Comparison of ENCODE assay signal across 28 cellular contexts in genomic region chr4:121428721-121429120, GRCh38. TPM values are rescaled to one million over a fixed set of nuclear protein-coding genes. Genes with fewer than 3 reads are reported as not detected.
A peak's percentile ranks its signal among the peaks of the same experiment; 100 is the strongest.
DNase-seq lines count a peak whose midpoint lies in the region; ATAC-seq and TF ChIP-seq lines count a peak whose summit lies in the region.
"Had no signal": no experiment of that assay in that cellular context is flagged by ENCODE, and none has a peak within 500 bp of the region (broad histone marks: within the 10 kb centered on the region; RNA-seq: fewer than 3 reads in every experiment).

No MANE protein-coding gene starts in this region.

- H3K36me3 ChIP-seq in mesenchymal stem cell (ENCODE audit: control insufficient read depth in 1 of 2, insufficient read depth in 2 of 2, low read depth in 1 of 2, low read length in 2 of 2) (no peaks in the 10 kb centered on the region), WERI-Rb-1 (no peaks in the 10 kb centered on the region)
- H3K36me3 ChIP-seq: heart left ventricle, vagina had no signal

- H3K4me2 ChIP-seq in mesenchymal stem cell (ENCODE audit: low read length, poor library complexity, severe bottlenecking) = no peak overlapping the region

- no peak for TF ChIP-seq CTCF in epithelial cell of esophagus (IDR thresholded peaks at IDR 0.05; ENCODE audit: insufficient read depth, low read depth, low read length, missing control alignments)
- TF ChIP-seq CTCF in WERI-Rb-1 (IDR thresholded peaks at IDR 0.05; ENCODE audit: low read depth, low read length) = no peak

- no peaks in the 10 kb centered on the region for H3K27me3 ChIP-seq in mesenchymal stem cell (ENCODE audit: control insufficient read depth in 1 of 2, insufficient read depth in 1 of 2, low read length in 2 of 2)
- H3K27me3 ChIP-seq in WERI-Rb-1 (ENCODE audit: insufficient read depth, low read depth, severe bottlenecking) = no peaks in the 10 kb centered on the region
- H3K27me3 ChIP-seq: heart left ventricle, vagina had no signal

- H3K27ac ChIP-seq in mesenchymal stem cell (ENCODE audit: low read length, poor library complexity, severe bottlenecking) (peak overlapping the region; percentile 16), WERI-Rb-1 (no peak overlapping the region)
- H3K27ac ChIP-seq: heart left ventricle, parathyroid adenoma, skin epidermis, vagina had no signal

- WGBS in mesenchymal stem cell = 14% methylated on average over 2 of the region's 2 CpGs

- no peak for ATAC-seq in GM18861 (IDR thresholded peaks at IDR 0.05; ENCODE audit: unreplicated experiment)
- ATAC-seq: GM12878, heart left ventricle, HepG2, T-cell had no signal

- no peaks in the 10 kb centered on the region for H3K4me1 ChIP-seq in mesenchymal stem cell (ENCODE audit: control insufficient read depth, insufficient read depth, low read depth, low read length)
- H3K4me1 ChIP-seq: heart left ventricle, parathyroid adenoma, vagina had no signal

- no peaks in the 10 kb centered on the region for H3K79me1 ChIP-seq in mesenchymal stem cell (replicated peaks; ENCODE audit: low read length, poor library complexity, severe bottlenecking)

- H2AK5ac ChIP-seq in mesenchymal stem cell (ENCODE audit: low read length, severe bottlenecking) = no peak overlapping the region

- H3K9ac ChIP-seq in mesenchymal stem cell (ENCODE audit: low read length) = peak overlapping the region; percentile 33
- H3K9ac ChIP-seq: parathyroid adenoma had no signal

- no peak overlapping the region for H3K4me3 ChIP-seq in epithelial cell of esophagus (ENCODE audit: low read length)
- no peak overlapping the region for H3K4me3 ChIP-seq in mesenchymal stem cell (ENCODE audit: insufficient read depth in 1 of 2, low read depth in 1 of 2, low read length in 2 of 2)
- no peak overlapping the region for H3K4me3 ChIP-seq in WERI-Rb-1 (ENCODE audit: low read depth, low read length)
- H3K4me3 ChIP-seq: GM12878, heart left ventricle, lung, skin epidermis, vagina had no signal

- H2BK5ac ChIP-seq in mesenchymal stem cell (ENCODE audit: low read depth, low read length, poor library complexity, severe bottlenecking) = no peak overlapping the region

- no peak overlapping the region for H3K18ac ChIP-seq in mesenchymal stem cell (ENCODE audit: low read depth in 1 of 2, low read length in 2 of 2)

- H2AFZ ChIP-seq in mesenchymal stem cell (ENCODE audit: low read depth, low read length) = no peak overlapping the region
- H2AFZ ChIP-seq: parathyroid adenoma had no signal

- no peak overlapping the region for H2BK15ac ChIP-seq in mesenchymal stem cell (ENCODE audit: low read depth, poor library complexity, severe bottlenecking)

- no peak overlapping the region for H3K23ac ChIP-seq in mesenchymal stem cell (ENCODE audit: low read length in 2 of 2)

- H4K8ac ChIP-seq in mesenchymal stem cell (ENCODE audit: low read length) = no peak overlapping the region

- H4K91ac ChIP-seq in mesenchymal stem cell (ENCODE audit: low read length) = no peak overlapping the region

- H2BK120ac ChIP-seq in mesenchymal stem cell (ENCODE audit: low read depth, low read length) = no peak overlapping the region

- DNase-seq in H4 (ENCODE audit: low spot score) (peak; percentile 25), RPMI7951 (ENCODE audit: low read depth) (peak; percentile 15), epithelial cell of esophagus (ENCODE audit: low read depth) (peak; percentile 36), mesenchymal stem cell (peak; percentile 16), WERI-Rb-1 (no peak), mucosa of gallbladder (ENCODE audit: low spot score) (no peak), NCI-H774 (lab: John Stamatoyannopoulos, UW) (no peak)
- DNase-seq: activated CD4-positive, alpha-beta T cell treated with anti-CD3 and anti-CD28 coated beads, Interleukin-2, amount 50 U/mL, for 1 hour; activated gamma-delta T cell treated with Interleukin-2 at 50 U/mL for 16 hours; amygdala; GDM1; heart left ventricle; immature natural killer cell; MM.1S; naive B cell; NCI-H1694; NCI-H2227 treated with DMSO at 0.1 percent for 48 hours; NK-92 treated with Interleukin-12 subunit alpha and Interleukin-12 subunit beta, amount 100 ng/mL, for 24 hours; SHP77; stimulated activated CD4-positive, alpha-beta T cell treated with anti-CD3 and anti-CD28 coated beads, Interleukin-4, amount 100 ng/mL, for 24 hours; T-cell had no signal

- no peak overlapping the region for H3K14ac ChIP-seq in mesenchymal stem cell (ENCODE audit: low read length in 2 of 2)

- no peak overlapping the region for H2BK12ac ChIP-seq in mesenchymal stem cell (ENCODE audit: low read length in 2 of 2)

- no peak overlapping the region for H3K4ac ChIP-seq in mesenchymal stem cell (ENCODE audit: low read depth in 1 of 2, low read length in 2 of 2)

- H3K9me3 ChIP-seq in mesenchymal stem cell (ENCODE audit: control insufficient read depth, low read length) (peaks cover 4% of the 10 kb centered on the region), WERI-Rb-1 (ENCODE audit: severe bottlenecking) (no peaks in the 10 kb centered on the region)
- H3K9me3 ChIP-seq: vagina had no signal

RNA-seq across cellular contexts. Expression of gene QRFPR, which starts 47.9 kb away (rescaled TPM):
- total RNA-seq in H4 (2014; rRNA removed; shearing (Covaris generic)) = 0.78 and 0.91 TPM in 2 replicates
- not detected in 2 replicates for total RNA-seq in RPMI7951 (2014; rRNA removed; shearing (Covaris generic))
- polyA plus RNA-seq in mesenchymal stem cell (2013, experiment 1 of 2) = not detected
- not detected for polyA plus RNA-seq in mesenchymal stem cell (2013, experiment 2 of 2)
- 0.17 TPM for total RNA-seq in mucosa of gallbladder
- total RNA-seq: GM12878, HepG2, T-cell, vagina had no signal
- polyA plus RNA-seq: GM12878, HepG2, immature natural killer cell had no signal

Comparison
In these comparisons a context has a peak if more than half of its experiments do, and no peak if none do; other contexts are left out.
1. DNase-seq: peak in H4 (single experiment), RPMI7951 (single experiment), epithelial cell of esophagus (single experiment) and mesenchymal stem cell (single experiment); none in WERI-Rb-1 (single experiment), mucosa of gallbladder (single experiment) and NCI-H774 (single experiment).